In the genomic region with DNA sequence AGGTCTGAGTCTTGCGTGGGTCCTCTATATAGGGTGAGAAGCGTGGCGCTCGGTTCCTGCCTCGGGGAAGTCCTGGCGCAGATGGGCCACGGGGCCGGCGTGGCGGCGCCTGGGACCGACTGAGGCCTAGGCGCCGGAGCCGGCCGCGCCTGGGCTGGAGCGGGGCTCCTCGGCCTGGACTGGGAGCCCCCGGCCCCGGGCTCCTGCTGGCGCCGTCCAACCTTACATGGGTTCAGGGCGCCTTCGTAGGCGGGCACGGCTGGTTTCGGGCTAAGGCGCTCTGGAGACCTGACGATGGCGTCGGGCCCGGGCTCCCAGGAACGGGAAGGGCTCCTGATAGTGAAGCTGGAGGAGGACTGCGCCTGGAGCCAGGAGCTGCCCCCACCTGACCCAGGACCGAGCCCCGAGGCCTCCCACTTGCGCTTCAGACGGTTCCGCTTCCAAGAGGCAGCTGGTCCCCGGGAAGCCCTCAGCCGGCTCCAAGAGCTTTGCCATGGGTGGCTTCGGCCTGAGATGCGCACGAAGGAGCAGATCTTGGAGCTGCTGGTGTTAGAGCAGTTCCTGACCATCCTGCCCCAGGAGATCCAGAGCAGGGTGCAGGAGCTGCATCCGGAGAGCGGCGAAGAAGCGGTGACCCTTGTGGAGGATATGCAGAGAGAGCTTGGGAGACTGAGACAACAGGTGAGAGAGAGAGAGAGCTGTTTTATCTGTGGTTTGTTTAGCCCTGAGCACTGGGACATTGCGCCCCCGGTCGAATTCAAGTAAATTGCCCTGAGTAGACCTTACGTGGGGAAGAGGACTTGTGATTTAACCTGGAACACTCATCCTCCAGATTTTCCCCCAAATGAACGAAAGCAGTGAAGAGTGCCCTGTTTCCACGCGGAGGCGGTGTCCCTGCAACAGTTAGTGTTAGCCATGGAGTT, we compare ENCODE assay signal across 8 cellular contexts. TPM values are rescaled to one million over a fixed set of nuclear protein-coding genes. Genes with fewer than 3 reads are reported as not detected.
DNase-seq lines count a peak whose midpoint lies in the region; ATAC-seq and TF ChIP-seq lines count a peak whose summit lies in the region.

No MANE protein-coding gene starts in this region.

- peak overlapping the region; percentile 78 for H3K4me3 ChIP-seq in iPS-11a (ENCODE audit: low read depth, low read length)

- intact Hi-C loops in activated CD8-positive, alpha-beta T cell treated with anti-CD3 and anti-CD28 coated beads for 36 hours (cut with micrococcal nuclease), result loop anchor here (5.0 kb wide), 1 partner anchor 174 kb away; no protein-coding TSS in a partner anchor

- ATAC-seq in activated CD8-positive, alpha-beta T cell treated with anti-CD3 and anti-CD28 coated beads for 36 hours, result no peak
- ATAC-seq in GM21786 (IDR thresholded peaks at IDR 0.05; ENCODE audit: unreplicated experiment), result no peak

- peaks cover 4% of the 10 kb centered on the region for H3K9me3 Mint-ChIP-seq in activated naive CD4-positive, alpha-beta T cell treated with anti-CD3 and anti-CD28 coated beads, Interleukin-2, amount 50 U/mL, for 24 hours
- H3K9me3 Mint-ChIP-seq in activated CD8-positive, alpha-beta T cell treated with anti-CD3 and anti-CD28 coated beads for 36 hours, result peaks cover 13% of the 10 kb centered on the region

- POLR2A ChIA-PET in activated CD8-positive, alpha-beta T cell treated with anti-CD3 and anti-CD28 coated beads for 36 hours (lab: Charles Lee), result interaction anchor here (0.6 to 4.6 kb wide), 13 partner anchors 11 to 432 kb away, joined by 3 to 25 read pairs (median 4); partner anchors contain the start of genes OR1F1, TIGD7 and ZNF75A

- CTCF ChIA-PET in activated CD8-positive, alpha-beta T cell treated with anti-CD3 and anti-CD28 coated beads for 36 hours (lab: Charles Lee), result interaction anchor here (0.6 to 9.6 kb wide), 6 partner anchors 10 to 225 kb away, joined by 3 to 98 read pairs (median 3); no protein-coding TSS in a partner anchor

- no peak for DNase-seq in activated naive CD4-positive, alpha-beta T cell treated with anti-CD3 and anti-CD28 coated beads, Interleukin-2, amount 50 U/mL, for 16 hours
- DNase-seq in activated CD8-positive, alpha-beta T cell treated with anti-CD3 and anti-CD28 coated beads for 36 hours, result no peak
- peak; percentile 31 for DNase-seq in stimulated activated CD8-positive, alpha-beta memory T cell treated with anti-CD3 and anti-CD28 coated beads, Interleukin-4, amount 100 ng/mL, for 48 hours
- DNase-seq in NCI-H446 (lab: John Stamatoyannopoulos, UW) (no peak), NCI-H2196 (lab: John Stamatoyannopoulos, UW; ENCODE audit: unreplicated experiment) (no peak)

- peaks cover 30% of the 10 kb centered on the region for H3K36me3 Mint-ChIP-seq in activated naive CD4-positive, alpha-beta T cell treated with anti-CD3 and anti-CD28 coated beads, Interleukin-2, amount 50 U/mL, for 24 hours
- peaks cover 50% of the 10 kb centered on the region for H3K36me3 Mint-ChIP-seq in activated CD8-positive, alpha-beta T cell treated with anti-CD3 and anti-CD28 coated beads for 36 hours (ENCODE audit: low read depth)

- TF ChIP-seq CTCF in activated CD8-positive, alpha-beta T cell treated with anti-CD3 and anti-CD28 coated beads for 36 hours (IDR thresholded peaks at IDR 0.05), result no peak

- H3K27me3 Mint-ChIP-seq in activated naive CD4-positive, alpha-beta T cell treated with anti-CD3 and anti-CD28 coated beads, Interleukin-2, amount 50 U/mL, for 24 hours, result no peaks in the 10 kb centered on the region
- H3K27me3 Mint-ChIP-seq in activated CD8-positive, alpha-beta T cell treated with anti-CD3 and anti-CD28 coated beads for 36 hours, result no peaks in the 10 kb centered on the region

- peak overlapping the region; percentile 99 for H3K27ac Mint-ChIP-seq in activated naive CD4-positive, alpha-beta T cell treated with anti-CD3 and anti-CD28 coated beads, Interleukin-2, amount 50 U/mL, for 24 hours
- peak overlapping the region; percentile 98 for H3K27ac Mint-ChIP-seq in activated CD8-positive, alpha-beta T cell treated with anti-CD3 and anti-CD28 coated beads for 36 hours

- H3K4me3 Mint-ChIP-seq in activated naive CD4-positive, alpha-beta T cell treated with anti-CD3 and anti-CD28 coated beads, Interleukin-2, amount 50 U/mL, for 24 hours, result peak overlapping the region; percentile 98
- peak overlapping the region; percentile 94 for H3K4me3 Mint-ChIP-seq in activated CD8-positive, alpha-beta T cell treated with anti-CD3 and anti-CD28 coated beads for 36 hours

- H3K4me1 Mint-ChIP-seq in activated naive CD4-positive, alpha-beta T cell treated with anti-CD3 and anti-CD28 coated beads, Interleukin-2, amount 50 U/mL, for 24 hours, result peaks cover 34% of the 10 kb centered on the region
- peaks cover 27% of the 10 kb centered on the region for H3K4me1 Mint-ChIP-seq in activated CD8-positive, alpha-beta T cell treated with anti-CD3 and anti-CD28 coated beads for 36 hours (ENCODE audit: low read depth)

RNA-seq across cellular contexts. Expression of gene ZNF263, which starts 0.5 kb away (rescaled TPM):
- total RNA-seq in activated CD8-positive, alpha-beta T cell treated with anti-CD3 and anti-CD28 coated beads for 36 hours, result 10 to 100 TPM; 19.5 to 22.0 TPM

RNA-seq across cellular contexts. Expression of gene TIGD7, which starts 21.4 kb away (rescaled TPM):
- total RNA-seq in activated CD8-positive, alpha-beta T cell treated with anti-CD3 and anti-CD28 coated beads for 36 hours, result 1 to 10 TPM; 4.0 to 4.7 TPM

RNA-seq across cellular contexts. Expression of gene ZNF75A, which starts 21.5 kb away (rescaled TPM):
- total RNA-seq in activated CD8-positive, alpha-beta T cell treated with anti-CD3 and anti-CD28 coated beads for 36 hours, result 10 to 100 TPM; 21.2 to 21.7 TPM

RNA-seq across cellular contexts. Expression of gene MEFV, which starts 27.4 kb away (rescaled TPM):
- not detected for total RNA-seq in activated CD8-positive, alpha-beta T cell treated with anti-CD3 and anti-CD28 coated beads for 36 hours

RNA-seq across cellular contexts. Expression of gene ZNF200, which starts 48.8 kb away (rescaled TPM):
- total RNA-seq in activated CD8-positive, alpha-beta T cell treated with anti-CD3 and anti-CD28 coated beads for 36 hours, result 1 to 10 TPM; 8.7 to 9.6 TPM
